15 cellular contexts compared by ENCODE assay signal in the genomic region with DNA sequence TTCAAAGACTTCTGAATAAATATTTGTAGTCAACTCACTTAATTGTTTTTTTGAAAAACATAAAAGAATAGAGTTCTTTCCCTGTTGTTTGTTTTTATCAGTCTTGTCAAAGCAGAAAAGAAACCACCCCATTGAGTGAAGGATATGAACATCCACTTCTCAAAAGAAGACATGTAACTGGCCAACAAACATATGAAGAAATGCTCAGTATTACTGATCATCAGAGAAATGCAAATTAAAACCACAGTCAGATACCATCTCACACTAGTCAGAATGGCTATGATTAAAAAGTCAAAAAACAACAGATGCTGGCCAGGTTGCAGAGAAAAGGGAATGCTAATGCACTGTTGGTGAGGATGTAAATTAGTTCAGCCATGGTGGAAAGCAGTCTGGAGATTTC.
DNase-seq lines count a peak whose midpoint lies in the region; ATAC-seq and TF ChIP-seq lines count a peak whose summit lies in the region.
"Had no signal": no experiment of that assay in that cellular context is flagged by ENCODE, and none has a peak within 500 bp of the region (broad histone marks: within the 10 kb centered on the region; RNA-seq: fewer than 3 reads in every experiment).

No MANE protein-coding gene starts in this region.

- in situ Hi-C loops in astrocyte of the cerebellum (cut with HindIII; ENCODE audit: low sequenced_read_pairs) = no loop called here
- in situ Hi-C loops in transverse colon (cut with MboI; ENCODE audit: low pct_ligation_motif_present in 1 of 4, low pct_unique_long_range_greater_than_20kb in 1 of 4, low sequenced_read_pairs in 3 of 4) = no loop called here

- H3K4me1 ChIP-seq in transverse colon = no peaks in the 10 kb centered on the region
- no peaks in the 10 kb centered on the region for H3K4me1 ChIP-seq in MM.1S (ENCODE audit: low read length)
- H3K4me1 ChIP-seq in adrenal gland (replicated peaks in 1 of 2) = no peaks in the 10 kb centered on the region
- H3K4me1 ChIP-seq: lower lobe of right lung had no signal

- intact Hi-C loops in transverse colon (cut with DNase I; ENCODE audit: low total_unique reads) (no loop called here), adrenal gland (cut with DNase I) (no loop called here)

- H3F3A ChIP-seq in MM.1S (ENCODE audit: insufficient read depth, low read length) = no peaks in the 10 kb centered on the region

- H3K4me3 ChIP-seq in astrocyte of the cerebellum (ENCODE audit: low read depth, low read length) (no peak overlapping the region), transverse colon (no peak overlapping the region), MM.1S (ENCODE audit: low read length) (no peak overlapping the region), adrenal gland (no peak overlapping the region)
- H3K4me3 ChIP-seq: lower lobe of right lung had no signal

- ATAC-seq in GM18499 (IDR thresholded peaks at IDR 0.05; ENCODE audit: insufficient read depth, unreplicated experiment) (peak; percentile 60), GM21360 (IDR thresholded peaks at IDR 0.05; ENCODE audit: unreplicated experiment) (peak; percentile 58), HG02938 (IDR thresholded peaks at IDR 0.05; ENCODE audit: unreplicated experiment) (peak; percentile 61)
- ATAC-seq: activated CD8-positive, alpha-beta T cell treated with anti-CD3 and anti-CD28 coated beads for 36 hours; lower lobe of right lung had no signal

- H3K27me3 ChIP-seq in transverse colon = no peaks in the 10 kb centered on the region
- no peaks in the 10 kb centered on the region for H3K27me3 ChIP-seq in MM.1S (replicated peaks; ENCODE audit: insufficient read depth, low read length)
- no peaks in the 10 kb centered on the region for H3K27me3 ChIP-seq in adrenal gland

- no peak overlapping the region for H3K4me2 ChIP-seq in MM.1S (ENCODE audit: low read depth, low read length)

- H3K79me2 ChIP-seq in MM.1S (ENCODE audit: low read length) = no peaks in the 10 kb centered on the region

- H2AFZ ChIP-seq in MM.1S (ENCODE audit: low read length) = no peak overlapping the region

- TF ChIP-seq POLR2A in transverse colon (IDR thresholded peaks at IDR 0.05) (no peak), adrenal gland (IDR thresholded peaks at IDR 0.05) (no peak)

- H3K9ac ChIP-seq in MM.1S (ENCODE audit: low read length) = no peak overlapping the region

- H3K9me3 ChIP-seq in transverse colon (no peaks in the 10 kb centered on the region), MM.1S (replicated peaks; ENCODE audit: insufficient read depth, low read length) (no peaks in the 10 kb centered on the region), adrenal gland (replicated peaks in 1 of 3) (no peaks in the 10 kb centered on the region)
- H3K9me3 ChIP-seq: lower lobe of right lung had no signal

- TF ChIP-seq CTCF in astrocyte of the cerebellum (IDR thresholded peaks at IDR 0.05; ENCODE audit: low read depth, low read length, missing control alignments) = no peak
- no peak for TF ChIP-seq CTCF in transverse colon (IDR thresholded peaks at IDR 0.05)
- TF ChIP-seq CTCF in MM.1S (IDR thresholded peaks at IDR 0.05; ENCODE audit: low read length) = no peak
- no peak for TF ChIP-seq CTCF in adrenal gland (IDR thresholded peaks at IDR 0.05)

- H3K27ac ChIP-seq in transverse colon (no peak overlapping the region), MM.1S (ENCODE audit: low read length) (no peak overlapping the region), adrenal gland (no peak overlapping the region)
- H3K27ac ChIP-seq: lower lobe of right lung had no signal

- H3K9me2 ChIP-seq in MM.1S (replicated peaks; ENCODE audit: insufficient read depth, low read length) = no peaks in the 10 kb centered on the region

- H3K36me3 ChIP-seq in transverse colon (no peaks in the 10 kb centered on the region), MM.1S (replicated peaks; ENCODE audit: insufficient read depth, low read length) (no peaks in the 10 kb centered on the region), adrenal gland (replicated peaks in 1 of 2) (no peaks in the 10 kb centered on the region)
- H3K36me3 ChIP-seq: lower lobe of right lung had no signal

- TF ChIP-seq EP300 in transverse colon (IDR thresholded peaks at IDR 0.05; ENCODE audit: low read depth) = no peak

- peak; percentile 5 for DNase-seq in astrocyte of the cerebellum (ENCODE audit: low read depth)
- DNase-seq in A172 (ENCODE audit: low spot score) = no peak
- DNase-seq in transverse colon = no peak
- no peak for DNase-seq in MM.1S
- DNase-seq in adrenal gland = no peak
- DNase-seq: activated CD8-positive, alpha-beta T cell treated with anti-CD3 and anti-CD28 coated beads for 36 hours; COR-L47; KG1; lower lobe of right lung; NCI-H1105 treated with DMSO at 0.1 percent for 48 hours; posterior cingulate gyrus; stimulated activated naive CD4-positive, alpha-beta T cell had no signal

- no peaks in the 10 kb centered on the region for H4K20me1 ChIP-seq in MM.1S (ENCODE audit: insufficient read depth, low read length)
